8 cellular contexts compared by ENCODE assay signal in genomic region chr15:73052679-73053397, GRCh38. TPM values are rescaled to one million over a fixed set of nuclear protein-coding genes. Genes with fewer than 3 reads are reported as not detected.
DNase-seq lines count a peak whose midpoint lies in the region; ATAC-seq, FAIRE-seq and TF ChIP-seq lines count a peak whose summit lies in the region.

No MANE protein-coding gene starts in this region.

- H3K9me3 ChIP-seq in Panc1 (ENCODE audit: control insufficient read depth, insufficient read depth, low read depth, low read length) = no peaks in the 10 kb centered on the region

- BruUV-seq in Panc1 (replicated peaks; lab: Mats Ljungman, UMichigan) = no TSS peak

- peak; percentile 64 for TF ChIP-seq CTCF in Panc1 (IDR thresholded peaks at IDR 0.05)

- no peak for FAIRE-seq in urothelium cell line (lab: Jason Lieb, UNC)

- DNase-seq in A172 (ENCODE audit: low spot score) (peak; percentile 5), HT-29 (ENCODE audit: low spot score) (peak; percentile 54), Panc1 (ENCODE audit: low read depth, low spot score) (no peak), head of caudate nucleus (peak; percentile 17 to 84 (median 60)), nucleus accumbens (lab: John Stamatoyannopoulos, UW) (peak in 50 of 56 donors; percentile 9 to 80 (median 58)), urothelium cell line (ENCODE audit: low spot score) (peak; percentile 64)
- peak; percentile 21 for DNase-seq in activated naive CD4-positive, alpha-beta T cell treated with anti-CD3 and anti-CD28 coated beads, Interleukin-2, amount 50 U/mL, for 16 hours

- H3K27me3 ChIP-seq in Panc1 (ENCODE audit: control insufficient read depth, insufficient read depth, low read length) = peaks cover 64% of the 10 kb centered on the region

- in situ Hi-C loops in Panc1 (cut with HindIII; ENCODE audit: low pct_unique_long_range_greater_than_20kb, low sequenced_read_pairs) = no loop called here

- H3K4me3 ChIP-seq in Panc1 (ENCODE audit: low read depth in 2 of 2, low read length in 2 of 2) = peak overlapping the region; percentile 51 to 60

- no peak overlapping the region for H3K27ac ChIP-seq in Panc1 (ENCODE audit: low read length)

- POLR2A ChIA-PET in Panc1 (lab: Charles Lee) = no interaction called here

- peaks cover 3% of the 10 kb centered on the region; the same call in 1 of the 2 replicates for H3K36me3 ChIP-seq in Panc1 (ENCODE audit: control insufficient read depth, insufficient read depth, low read length)

- intact Hi-C loops in Panc1 (cut with micrococcal nuclease; ENCODE audit: unreplicated experiment) (no loop called here), head of caudate nucleus (cut with DNase I) (loop anchor here (2.0 kb wide), 1 partner anchor 268 kb away; no protein-coding TSS in a partner anchor)

- ATAC-seq in GM18520 (IDR thresholded peaks at IDR 0.05; ENCODE audit: unreplicated experiment) = peak; percentile 15
- ATAC-seq in Panc1 = peak; percentile 42; the same call in 1 of the 2 replicates

- CTCF ChIA-PET in Panc1 (lab: Charles Lee) = interaction anchor here (0.7 kb wide), 1 partner anchor 642 kb away, joined by 8 read pairs; no protein-coding TSS in a partner anchor

- peaks cover 11% of the 10 kb centered on the region for H3K4me1 ChIP-seq in Panc1 (ENCODE audit: control insufficient read depth, insufficient read depth, low read length)

RNA-seq across cellular contexts. Expression of gene NEO1, which starts 0.6 kb away (rescaled TPM):
- 3.8 and 7.3 TPM in 2 replicates for total RNA-seq in A172 (2014; rRNA removed; shearing (Covaris generic))
- total RNA-seq in HT-29 (2014; rRNA removed; shearing (Covaris generic)) = 9.9 and 10.4 TPM in 2 replicates
- total RNA-seq in Panc1 (2021; ENCODE audit: unreplicated experiment) = 7.5 TPM
- 6.3 TPM for polyA plus RNA-seq in Panc1 (2012; ENCODE audit: insufficient read length)
